ENCODE assay signal across 8 cellular contexts in genomic region chr11:60634151-60634550, GRCh38.
DNase-seq lines count a peak whose midpoint lies in the region; ATAC-seq and TF ChIP-seq lines count a peak whose summit lies in the region.

No MANE protein-coding gene starts in this region.

- TF ChIP-seq CTCF in OCI-LY7 (conservative IDR thresholded peaks at IDR 0.05; ENCODE audit: low read length) (peak; percentile 85), progenitor cell of endocrine pancreas (IDR thresholded peaks at IDR 0.05; ENCODE audit: unreplicated experiment) (peak; percentile 51)

- peaks cover 10% of the 10 kb centered on the region for H3K4me1 ChIP-seq in OCI-LY7 (ENCODE audit: insufficient read depth, low read length, poor library complexity, severe bottlenecking)

- H3K27me3 Mint-ChIP-seq in progenitor cell of endocrine pancreas: no peaks in the 10 kb centered on the region

- H3K9me2 ChIP-seq in OCI-LY7 (ENCODE audit: insufficient read depth, low read length): no peaks in the 10 kb centered on the region

- H3K9me3 ChIP-seq in OCI-LY7 (ENCODE audit: low read length): no peaks in the 10 kb centered on the region

- intact Hi-C loops in OCI-LY7 (cut with micrococcal nuclease; ENCODE audit: unreplicated experiment): loop anchor here (5.0 kb wide), 1 partner anchor 367 kb away; no protein-coding TSS in a partner anchor

- peaks cover 4% of the 10 kb centered on the region for H3K4me1 Mint-ChIP-seq in progenitor cell of endocrine pancreas (ENCODE audit: low read depth)

- ATAC-seq in HG02798 (IDR thresholded peaks at IDR 0.05; ENCODE audit: poor library complexity, unreplicated experiment): peak; percentile 58

- no peak overlapping the region for H3K4me2 ChIP-seq in OCI-LY7 (ENCODE audit: low read length)

- no peak overlapping the region for H3K4me3 Mint-ChIP-seq in progenitor cell of endocrine pancreas (ENCODE audit: low read depth)

- H3K4me3 ChIP-seq in OCI-LY7 (ENCODE audit: low read depth, low read length, poor library complexity, severe bottlenecking): no peak overlapping the region

- DNase-seq in NOMO-1 (lab: John Stamatoyannopoulos, UW; ENCODE audit: unreplicated experiment in 2 of 2) (peak; percentile 12 to 29), NOMO-1 treated with dmso at 0.1 percent for 144 hours (lab: John Stamatoyannopoulos, UW; ENCODE audit: unreplicated experiment) (no peak), OCI-LY7 (ENCODE audit: low spot score) (peak; percentile 58), progenitor cell of endocrine pancreas (ENCODE audit: low spot score, unreplicated experiment) (no peak), globus pallidus (ENCODE audit: low spot score) (no peak), putamen (ENCODE audit: low spot score) (no peak)
- DNase-seq in activated CD4-positive, alpha-beta T cell treated with anti-CD3 and anti-CD28 coated beads, Interleukin-2, amount 50 U/mL, for 1 hour: no peak

- CTCF ChIA-PET in OCI-LY7 (lab: Charles Lee; ENCODE audit: unreplicated experiment): no interaction called here

- H3K27ac Mint-ChIP-seq in progenitor cell of endocrine pancreas: no peak overlapping the region

- H3K36me3 Mint-ChIP-seq in progenitor cell of endocrine pancreas (ENCODE audit: insufficient read depth): no peaks in the 10 kb centered on the region

- no peaks in the 10 kb centered on the region for H4K20me1 ChIP-seq in OCI-LY7 (ENCODE audit: insufficient read depth, low read length)

- no peaks in the 10 kb centered on the region for H3K36me3 ChIP-seq in OCI-LY7 (ENCODE audit: insufficient read depth, low read length)

- no peak overlapping the region for H3K27ac ChIP-seq in OCI-LY7 (ENCODE audit: low read depth, low read length, poor library complexity, severe bottlenecking)

- no peak overlapping the region for H2AFZ ChIP-seq in OCI-LY7 (ENCODE audit: low read length)

- H3K9me3 Mint-ChIP-seq in progenitor cell of endocrine pancreas (ENCODE audit: low read depth): no peaks in the 10 kb centered on the region

- BruUV-seq in OCI-LY7 (replicated peaks; lab: Mats Ljungman, UMichigan): no TSS peak

- H3K79me2 ChIP-seq in OCI-LY7 (ENCODE audit: insufficient read depth, low read depth, low read length): no peaks in the 10 kb centered on the region

- POLR2A ChIA-PET in OCI-LY7 (lab: Charles Lee): no interaction called here

Comparison
In these comparisons a context has a peak if more than half of its experiments do, and no peak if none do; other contexts are left out.
1. DNase-seq: peak in NOMO-1 (2 of 2) and OCI-LY7 (single experiment); none in NOMO-1 treated with dmso at 0.1 percent for 144 hours (single experiment), progenitor cell of endocrine pancreas (single experiment), globus pallidus (single experiment), activated CD4-positive, alpha-beta T cell treated with anti-CD3 and anti-CD28 coated beads, Interleukin-2, amount 50 U/mL, for 1 hour (single experiment) and putamen (single experiment).